ENCODE assay signal across 8 cellular contexts in the genomic region with DNA sequence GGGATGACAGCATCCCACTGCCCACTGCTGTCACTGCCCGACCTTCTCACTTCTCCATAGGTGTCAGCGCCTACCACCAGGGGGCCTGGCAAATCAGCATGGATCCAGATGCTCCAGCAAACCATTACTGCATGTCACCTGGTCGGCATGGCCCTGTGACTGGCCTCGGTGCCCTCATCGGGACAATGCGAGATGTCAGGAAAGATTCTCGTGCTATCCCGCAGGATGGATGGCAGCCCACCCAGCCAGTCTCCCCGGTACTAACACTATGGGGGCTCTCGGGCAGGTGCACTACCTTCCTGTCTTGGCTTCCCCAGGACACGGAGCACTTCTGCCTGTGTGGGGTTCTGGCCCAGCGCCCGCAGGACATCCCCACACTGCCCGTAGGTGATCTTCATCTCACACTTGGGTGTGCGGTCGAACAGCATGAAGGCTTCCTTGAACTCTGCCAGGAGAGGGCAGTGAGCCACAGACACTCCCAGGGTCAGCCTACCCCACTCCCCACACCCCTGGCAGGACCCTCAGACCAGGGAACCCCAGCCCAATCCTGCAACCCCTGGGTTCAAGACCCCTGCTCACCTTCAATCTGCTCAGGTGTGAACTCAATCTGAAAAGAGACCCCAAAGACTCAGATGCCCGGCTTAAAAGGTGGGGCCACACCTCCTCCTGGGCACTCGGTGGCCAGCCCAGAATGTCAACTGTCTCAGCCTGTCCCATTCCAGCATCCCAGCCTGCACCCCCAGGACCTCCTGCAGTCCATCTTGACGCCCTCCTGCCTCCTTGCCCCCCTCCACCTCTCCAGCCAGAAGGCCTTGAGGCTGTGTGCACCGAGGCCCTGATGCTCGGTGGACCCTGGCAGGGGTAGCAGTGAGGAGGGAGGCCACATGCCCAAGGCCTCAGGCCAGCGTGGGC. TPM values are rescaled to one million over a fixed set of nuclear protein-coding genes. Genes with fewer than 3 reads are reported as not detected.
DNase-seq lines count a peak whose midpoint lies in the region; ATAC-seq and TF ChIP-seq lines count a peak whose summit lies in the region.

No MANE protein-coding gene starts in this region.

- H3K27ac ChIP-seq in caudate nucleus (ENCODE audit: low read depth, low read length) (peak overlapping the region; percentile 16), RWPE1 (no peak overlapping the region)

- POLR2A ChIA-PET in RWPE1 (lab: Yijun Ruan, JAX; ENCODE audit: low non-redundant PET), result interaction anchor here (0.7 kb wide), 1 partner anchor 94 kb away, joined by 3 read pairs; no protein-coding TSS in a partner anchor

- no peak for ATAC-seq in GM19395 (IDR thresholded peaks at IDR 0.05; ENCODE audit: unreplicated experiment)

- TF ChIP-seq CTCF in osteocyte (IDR thresholded peaks at IDR 0.05), result peak; percentile 35
- TF ChIP-seq CTCF in RWPE1 (conservative IDR thresholded peaks at IDR 0.05; ENCODE audit: low read depth), result no peak

- peaks cover 26% of the 10 kb centered on the region for H3K27me3 Mint-ChIP-seq in osteocyte (ENCODE audit: unreplicated experiment)

- H3K27ac Mint-ChIP-seq in osteocyte (ENCODE audit: unreplicated experiment), result no peak overlapping the region

- no peaks in the 10 kb centered on the region for H3K36me3 Mint-ChIP-seq in osteocyte (ENCODE audit: unreplicated experiment)

- no peaks in the 10 kb centered on the region for H3K9me3 Mint-ChIP-seq in osteocyte (ENCODE audit: unreplicated experiment)

- CTCF ChIA-PET in RWPE1 (lab: Yijun Ruan, JAX), result interaction anchor here (0.6 kb wide), 1 partner anchor 11 kb away, joined by 3 read pairs; no protein-coding TSS in a partner anchor

- H3K4me1 Mint-ChIP-seq in osteocyte (ENCODE audit: unreplicated experiment), result peaks cover 4% of the 10 kb centered on the region

- DNase-seq in ELR (ENCODE audit: low read depth) (peak; percentile 54), LoVo (ENCODE audit: low spot score) (peak; percentile 4), caudate nucleus (lab: John Stamatoyannopoulos, UW) (no peak), osteocyte (ENCODE audit: extremely low spot score, unreplicated experiment) (no peak), NCI-H2029 treated with DMSO at 0.1 percent for 48 hours (lab: John Stamatoyannopoulos, UW) (no peak), RWPE1 (ENCODE audit: low spot score) (no peak), hypothalamus (lab: John Stamatoyannopoulos, UW) (no peak)

- H3K4me3 Mint-ChIP-seq in osteocyte (ENCODE audit: unreplicated experiment), result no peak overlapping the region

RNA-seq across cellular contexts. Expression of gene MYL3, which starts 2.6 kb away (rescaled TPM):
- 1.6 and 3.0 TPM in 2 replicates for total RNA-seq in osteocyte

RNA-seq across cellular contexts. Expression of gene PTH1R, which starts 16.9 kb away (rescaled TPM):
- 12.9 and 15.4 TPM in 2 replicates for total RNA-seq in osteocyte

Comparison
In these comparisons a context has a peak if more than half of its experiments do, and no peak if none do; other contexts are left out.
1. DNase-seq: peak in ELR (single experiment) and LoVo (single experiment); none in caudate nucleus (0 of 61), osteocyte (single experiment), NCI-H2029 treated with DMSO at 0.1 percent for 48 hours (single experiment), RWPE1 (single experiment) and hypothalamus (0 of 51).